ENCODE assay signal across 1 cellular context in genomic region chr15:66293419-66294156, GRCh38.
TF ChIP-seq lines count a peak whose summit lies in the region.

DIS3L (plus strand) TSS chr15:66293568; CDS start chr15:66293597, 29 bp downstream.

TF ChIP-seq in HepG2, 621 proteins besides CTCF, POLR2A, EP300 and RAD21 (continued from another document and continues in another):
- TF ChIP-seq, protein P1, sequence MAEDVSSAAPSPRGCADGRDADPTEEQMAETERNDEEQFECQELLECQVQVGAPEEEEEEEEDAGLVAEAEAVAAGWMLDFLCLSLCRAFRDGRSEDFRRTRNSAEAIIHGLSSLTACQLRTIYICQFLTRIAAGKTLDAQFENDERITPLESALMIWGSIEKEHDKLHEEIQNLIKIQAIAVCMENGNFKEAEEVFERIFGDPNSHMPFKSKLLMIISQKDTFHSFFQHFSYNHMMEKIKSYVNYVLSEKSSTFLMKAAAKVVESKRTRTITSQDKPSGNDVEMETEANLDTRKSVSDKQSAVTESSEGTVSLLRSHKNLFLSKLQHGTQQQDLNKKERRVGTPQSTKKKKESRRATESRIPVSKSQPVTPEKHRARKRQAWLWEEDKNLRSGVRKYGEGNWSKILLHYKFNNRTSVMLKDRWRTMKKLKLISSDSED (CRISPR knock-in tag; IDR thresholded peaks at IDR 0.05), result no peak
- TF ChIP-seq MXD1 (CRISPR knock-in tag; IDR thresholded peaks at IDR 0.05), result no peak
- TF ChIP-seq CHCHD3 (CRISPR knock-in tag; IDR thresholded peaks at IDR 0.05), result no peak; the same call in 1 of the 2 replicates
- TF ChIP-seq ZNF850 (CRISPR knock-in tag; conservative IDR thresholded peaks at IDR 0.05), result no peak
- no peak for TF ChIP-seq CERS6 (CRISPR knock-in tag; IDR thresholded peaks at IDR 0.05)
- no peak for TF ChIP-seq NAIF1 (CRISPR knock-in tag; IDR thresholded peaks at IDR 0.05; ENCODE audit: borderline replicate concordance)
- no peak for TF ChIP-seq ZMAT3 (CRISPR knock-in tag; conservative IDR thresholded peaks at IDR 0.05)
- TF ChIP-seq, protein P2, sequence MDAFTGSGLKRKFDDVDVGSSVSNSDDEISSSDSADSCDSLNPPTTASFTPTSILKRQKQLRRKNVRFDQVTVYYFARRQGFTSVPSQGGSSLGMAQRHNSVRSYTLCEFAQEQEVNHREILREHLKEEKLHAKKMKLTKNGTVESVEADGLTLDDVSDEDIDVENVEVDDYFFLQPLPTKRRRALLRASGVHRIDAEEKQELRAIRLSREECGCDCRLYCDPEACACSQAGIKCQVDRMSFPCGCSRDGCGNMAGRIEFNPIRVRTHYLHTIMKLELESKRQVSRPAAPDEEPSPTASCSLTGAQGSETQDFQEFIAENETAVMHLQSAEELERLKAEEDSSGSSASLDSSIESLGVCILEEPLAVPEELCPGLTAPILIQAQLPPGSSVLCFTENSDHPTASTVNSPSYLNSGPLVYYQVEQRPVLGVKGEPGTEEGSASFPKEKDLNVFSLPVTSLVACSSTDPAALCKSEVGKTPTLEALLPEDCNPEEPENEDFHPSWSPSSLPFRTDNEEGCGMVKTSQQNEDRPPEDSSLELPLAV (CRISPR knock-in tag; conservative IDR thresholded peaks at IDR 0.05; ENCODE audit: low read depth), result 0 out of 2 replicates have a peak, but pooled peaks have one; percentile 11
- TF ChIP-seq ZNF687 (CRISPR knock-in tag; IDR thresholded peaks at IDR 0.05), result peak; percentile 82
- no peak for TF ChIP-seq ZNF44 (CRISPR knock-in tag; IDR thresholded peaks at IDR 0.05)
- no peak for TF ChIP-seq ZFP41 (CRISPR knock-in tag; IDR thresholded peaks at IDR 0.05; ENCODE audit: borderline replicate concordance)
- TF ChIP-seq ZNF251 (CRISPR knock-in tag; IDR thresholded peaks at IDR 0.05), result no peak
- no peak for TF ChIP-seq KAT2B (IDR thresholded peaks at IDR 0.05; ENCODE audit: borderline replicate concordance, low read depth, low read length)
- TF ChIP-seq ZNF564 (CRISPR knock-in tag; IDR thresholded peaks at IDR 0.05), result no peak; the same call in 1 of the 2 replicates
- 0 out of 2 replicates have a peak, but pooled peaks have one; percentile 7 for TF ChIP-seq SMAD3 (CRISPR knock-in tag; IDR thresholded peaks at IDR 0.05)
- no peak for TF ChIP-seq ZNF160 (CRISPR knock-in tag; IDR thresholded peaks at IDR 0.05)
- no peak for TF ChIP-seq ARHGAP35 (CRISPR knock-in tag; IDR thresholded peaks at IDR 0.05; ENCODE audit: borderline replicate concordance)
- TF ChIP-seq, protein P3, sequence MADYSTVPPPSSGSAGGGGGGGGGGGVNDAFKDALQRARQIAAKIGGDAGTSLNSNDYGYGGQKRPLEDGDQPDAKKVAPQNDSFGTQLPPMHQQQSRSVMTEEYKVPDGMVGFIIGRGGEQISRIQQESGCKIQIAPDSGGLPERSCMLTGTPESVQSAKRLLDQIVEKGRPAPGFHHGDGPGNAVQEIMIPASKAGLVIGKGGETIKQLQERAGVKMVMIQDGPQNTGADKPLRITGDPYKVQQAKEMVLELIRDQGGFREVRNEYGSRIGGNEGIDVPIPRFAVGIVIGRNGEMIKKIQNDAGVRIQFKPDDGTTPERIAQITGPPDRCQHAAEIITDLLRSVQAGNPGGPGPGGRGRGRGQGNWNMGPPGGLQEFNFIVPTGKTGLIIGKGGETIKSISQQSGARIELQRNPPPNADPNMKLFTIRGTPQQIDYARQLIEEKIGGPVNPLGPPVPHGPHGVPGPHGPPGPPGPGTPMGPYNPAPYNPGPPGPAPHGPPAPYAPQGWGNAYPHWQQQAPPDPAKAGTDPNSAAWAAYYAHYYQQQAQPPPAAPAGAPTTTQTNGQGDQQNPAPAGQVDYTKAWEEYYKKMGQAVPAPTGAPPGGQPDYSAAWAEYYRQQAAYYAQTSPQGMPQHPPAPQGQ (CRISPR knock-in tag; IDR thresholded peaks at IDR 0.05; ENCODE audit: borderline replicate concordance), result no peak
- no peak for TF ChIP-seq ZNF484 (CRISPR knock-in tag; IDR thresholded peaks at IDR 0.05; ENCODE audit: borderline replicate concordance, low read depth)
- peak; percentile 87 for TF ChIP-seq YY1 (IDR thresholded peaks at IDR 0.05; ENCODE audit: insufficient read depth, insufficient replicate concordance, low read depth, low read length)
- TF ChIP-seq FOXP1 (IDR thresholded peaks at IDR 0.05), result no peak
- no peak for TF ChIP-seq FOXP1 (CRISPR knock-in tag; IDR thresholded peaks at IDR 0.05)
- TF ChIP-seq ZNF816 (CRISPR knock-in tag; IDR thresholded peaks at IDR 0.05; ENCODE audit: borderline replicate concordance), result 0 out of 2 replicates have a peak, but pooled peaks have one; percentile 54
- TF ChIP-seq ATF7-NPFF (CRISPR knock-in tag; IDR thresholded peaks at IDR 0.05; ENCODE audit: low read depth), result peak; percentile 74; the same call in 1 of the 2 replicates
- TF ChIP-seq MXD4 (CRISPR knock-in tag; IDR thresholded peaks at IDR 0.05), result 0 out of 2 replicates have a peak, but pooled peaks have one; percentile 26
- TF ChIP-seq ZNF501 (CRISPR knock-in tag; IDR thresholded peaks at IDR 0.05), result no peak
- TF ChIP-seq KDM5B (CRISPR knock-in tag; IDR thresholded peaks at IDR 0.05; ENCODE audit: borderline replicate concordance), result peak; percentile 64; the same call in 1 of the 2 replicates
- TF ChIP-seq BRF2 (CRISPR knock-in tag; IDR thresholded peaks at IDR 0.05), result no peak
- peak; percentile 61; the same call in 1 of the 2 replicates for TF ChIP-seq BRD4 (CRISPR knock-in tag; IDR thresholded peaks at IDR 0.05)
- 0 out of 2 replicates have a peak, but pooled peaks have one; percentile 18 for TF ChIP-seq ETV5 (CRISPR knock-in tag; IDR thresholded peaks at IDR 0.05; ENCODE audit: borderline replicate concordance)
- TF ChIP-seq ZBTB37 (CRISPR knock-in tag; IDR thresholded peaks at IDR 0.05), result no peak
- TF ChIP-seq NFYC (CRISPR knock-in tag; IDR thresholded peaks at IDR 0.05), result no peak
- TF ChIP-seq SNAI1 (CRISPR knock-in tag; IDR thresholded peaks at IDR 0.05; ENCODE audit: borderline replicate concordance), result no peak
- TF ChIP-seq, protein P4, sequence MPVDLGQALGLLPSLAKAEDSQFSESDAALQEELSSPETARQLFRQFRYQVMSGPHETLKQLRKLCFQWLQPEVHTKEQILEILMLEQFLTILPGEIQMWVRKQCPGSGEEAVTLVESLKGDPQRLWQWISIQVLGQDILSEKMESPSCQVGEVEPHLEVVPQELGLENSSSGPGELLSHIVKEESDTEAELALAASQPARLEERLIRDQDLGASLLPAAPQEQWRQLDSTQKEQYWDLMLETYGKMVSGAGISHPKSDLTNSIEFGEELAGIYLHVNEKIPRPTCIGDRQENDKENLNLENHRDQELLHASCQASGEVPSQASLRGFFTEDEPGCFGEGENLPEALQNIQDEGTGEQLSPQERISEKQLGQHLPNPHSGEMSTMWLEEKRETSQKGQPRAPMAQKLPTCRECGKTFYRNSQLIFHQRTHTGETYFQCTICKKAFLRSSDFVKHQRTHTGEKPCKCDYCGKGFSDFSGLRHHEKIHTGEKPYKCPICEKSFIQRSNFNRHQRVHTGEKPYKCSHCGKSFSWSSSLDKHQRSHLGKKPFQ (CRISPR knock-in tag; IDR thresholded peaks at IDR 0.05; ENCODE audit: insufficient replicate concordance), result no peak
- no peak for TF ChIP-seq MTF2 (CRISPR knock-in tag; IDR thresholded peaks at IDR 0.05; ENCODE audit: borderline replicate concordance)
- no peak for TF ChIP-seq HNRNPL (IDR thresholded peaks at IDR 0.05; ENCODE audit: low read depth, low read length)
- TF ChIP-seq, protein P5, sequence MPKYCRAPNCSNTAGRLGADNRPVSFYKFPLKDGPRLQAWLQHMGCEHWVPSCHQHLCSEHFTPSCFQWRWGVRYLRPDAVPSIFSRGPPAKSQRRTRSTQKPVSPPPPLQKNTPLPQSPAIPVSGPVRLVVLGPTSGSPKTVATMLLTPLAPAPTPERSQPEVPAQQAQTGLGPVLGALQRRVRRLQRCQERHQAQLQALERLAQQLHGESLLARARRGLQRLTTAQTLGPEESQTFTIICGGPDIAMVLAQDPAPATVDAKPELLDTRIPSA (CRISPR knock-in tag; IDR thresholded peaks at IDR 0.05; ENCODE audit: borderline replicate concordance), result no peak
- TF ChIP-seq ZNF101 (CRISPR knock-in tag; IDR thresholded peaks at IDR 0.05; ENCODE audit: borderline replicate concordance, low read depth), result no peak
- TF ChIP-seq ZNF205 (CRISPR knock-in tag; IDR thresholded peaks at IDR 0.05), result no peak
- TF ChIP-seq ZNF460 (CRISPR knock-in tag; IDR thresholded peaks at IDR 0.05; ENCODE audit: borderline replicate concordance), result no peak
- no peak for TF ChIP-seq RFX5 (IDR thresholded peaks at IDR 0.05; ENCODE audit: low read depth, low read length)
- TF ChIP-seq, protein P6, sequence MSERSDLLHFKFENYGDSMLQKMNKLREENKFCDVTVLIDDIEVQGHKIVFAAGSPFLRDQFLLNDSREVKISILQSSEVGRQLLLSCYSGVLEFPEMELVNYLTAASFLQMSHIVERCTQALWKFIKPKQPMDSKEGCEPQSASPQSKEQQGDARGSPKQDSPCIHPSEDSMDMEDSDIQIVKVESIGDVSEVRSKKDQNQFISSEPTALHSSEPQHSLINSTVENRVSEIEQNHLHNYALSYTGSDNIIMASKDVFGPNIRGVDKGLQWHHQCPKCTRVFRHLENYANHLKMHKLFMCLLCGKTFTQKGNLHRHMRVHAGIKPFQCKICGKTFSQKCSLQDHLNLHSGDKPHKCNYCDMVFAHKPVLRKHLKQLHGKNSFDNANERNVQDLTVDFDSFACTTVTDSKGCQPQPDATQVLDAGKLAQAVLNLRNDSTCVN (CRISPR knock-in tag; IDR thresholded peaks at IDR 0.05; ENCODE audit: borderline replicate concordance), result no peak
- no peak for TF ChIP-seq PHF5A (CRISPR knock-in tag; IDR thresholded peaks at IDR 0.05; ENCODE audit: low read depth, unreplicated experiment)
- no peak for TF ChIP-seq RBAK (CRISPR knock-in tag; IDR thresholded peaks at IDR 0.05)
- no peak; the same call in 1 of the 2 replicates for TF ChIP-seq ZNF788 (CRISPR knock-in tag; IDR thresholded peaks at IDR 0.05; ENCODE audit: borderline replicate concordance)
